In the genomic region with DNA sequence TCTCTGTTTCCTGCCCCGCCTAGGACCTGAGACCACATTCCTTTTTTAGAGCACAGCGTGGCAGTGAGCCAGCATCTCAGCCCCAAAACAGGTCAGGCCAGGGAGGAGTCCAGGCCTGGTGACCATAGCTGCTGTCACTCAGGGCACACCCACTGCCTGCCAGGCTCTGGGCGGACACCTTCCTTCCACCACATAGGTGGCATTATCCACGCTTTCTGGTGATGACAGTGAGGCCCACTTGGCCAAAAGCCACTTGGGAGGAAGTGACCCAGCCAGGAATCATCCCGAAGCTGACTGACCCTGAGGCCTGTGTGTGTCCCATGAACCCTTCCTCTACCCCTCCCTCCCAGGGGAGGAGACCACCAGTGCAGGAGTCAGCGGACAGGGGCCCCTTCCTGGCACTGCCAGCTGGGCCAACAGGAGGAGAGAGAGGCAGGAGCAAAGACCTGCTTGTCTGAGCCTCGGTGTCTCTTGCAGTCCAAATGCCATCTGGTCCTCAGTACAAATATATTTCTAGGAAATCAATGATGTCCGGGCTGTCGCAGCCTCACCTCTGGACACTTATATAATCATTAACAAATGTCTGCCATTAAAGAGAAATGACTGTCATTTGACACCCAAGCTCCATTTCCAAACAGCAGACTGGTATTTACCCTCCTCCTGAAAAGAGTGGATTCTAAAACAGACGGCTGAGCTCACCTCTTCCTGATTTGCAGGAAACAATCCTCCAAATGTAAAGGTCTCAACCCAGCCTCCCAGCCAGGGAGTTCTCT, we compare ENCODE assay signal across 10 cellular contexts.
DNase-seq lines count a peak whose midpoint lies in the region; ATAC-seq and TF ChIP-seq lines count a peak whose summit lies in the region.
"Had no signal": no experiment of that assay in that cellular context is flagged by ENCODE, and none has a peak within 500 bp of the region (broad histone marks: within the 10 kb centered on the region; RNA-seq: fewer than 3 reads in every experiment).

No MANE protein-coding gene starts in this region.

- no peaks in the 10 kb centered on the region for H3K9me3 Mint-ChIP-seq in MCF 10A (ENCODE audit: unreplicated experiment)
- H3K9me3 Mint-ChIP-seq: T-helper 1 cell treated with Interleukin-12 subunit alpha and Interleukin-12 subunit beta and Interleukin-4 antibody, amounts not matched to agents 30 μg/mL and 1 μg/mL, for 36 hours had no signal

- ATAC-seq in HG03159 (IDR thresholded peaks at IDR 0.05; ENCODE audit: unreplicated experiment) (no peak), HG02870 (IDR thresholded peaks at IDR 0.05; ENCODE audit: unreplicated experiment) (no peak)

- H3K4me3 ChIP-seq in LNCaP clone FGC (ENCODE audit: low read depth, low read length), result no peak overlapping the region

- no peaks in the 10 kb centered on the region for H3K4me1 Mint-ChIP-seq in MCF 10A (ENCODE audit: insufficient read depth, unreplicated experiment)

- CTCF ChIA-PET in MCF 10A (lab: Yijun Ruan, JAX), result interaction anchor here (0.7 kb wide), 1 partner anchor 252 kb away, joined by 4 read pairs; no protein-coding TSS in a partner anchor

- POLR2A ChIA-PET in MCF 10A (lab: Yijun Ruan, JAX), result interaction anchor here (0.6 to 0.8 kb wide), 3 partner anchors 11 to 52 kb away, joined by 3 to 4 read pairs (median 3); no protein-coding TSS in a partner anchor

- BruUV-seq in MCF 10A (replicated peaks; lab: Mats Ljungman, UMichigan), result no TSS peak

- H3K27ac Mint-ChIP-seq in MCF 10A (ENCODE audit: low read depth, unreplicated experiment), result no peak overlapping the region
- H3K27ac Mint-ChIP-seq: T-helper 1 cell treated with Interleukin-12 subunit alpha and Interleukin-12 subunit beta and Interleukin-4 antibody, amounts not matched to agents 30 μg/mL and 1 μg/mL, for 36 hours had no signal

- no peak for TF ChIP-seq CTCF in LNCaP clone FGC (IDR thresholded peaks at IDR 0.05; ENCODE audit: control insufficient read depth, extremely low read depth, insufficient read depth)
- no peak for TF ChIP-seq CTCF in MCF 10A (IDR thresholded peaks at IDR 0.05; ENCODE audit: unreplicated experiment)

- DNase-seq in A172 (ENCODE audit: low spot score), result peak; percentile 53
- DNase-seq in LNCaP clone FGC (ENCODE audit: low read depth), result peak; percentile 50
- peak; percentile 53 for DNase-seq in MCF 10A (ENCODE audit: unreplicated experiment)
- peak; percentile 70 for DNase-seq in islet precursor cell
- DNase-seq in NCI-H2196 (lab: John Stamatoyannopoulos, UW; ENCODE audit: unreplicated experiment), result no peak
- DNase-seq in SHP77 (lab: John Stamatoyannopoulos, UW), result no peak
- DNase-seq: stimulated activated naive CD4-positive, alpha-beta T cell had no signal

- no peaks in the 10 kb centered on the region for H3K27me3 Mint-ChIP-seq in MCF 10A (ENCODE audit: insufficient read depth, unreplicated experiment)

- no peak overlapping the region for H3K4me3 Mint-ChIP-seq in MCF 10A (ENCODE audit: unreplicated experiment)
- H3K4me3 Mint-ChIP-seq: T-helper 1 cell treated with Interleukin-12 subunit alpha and Interleukin-12 subunit beta and Interleukin-4 antibody, amounts not matched to agents 30 μg/mL and 1 μg/mL, for 36 hours had no signal

- intact Hi-C loops in MCF 10A (cut with micrococcal nuclease), result no loop called here

- no peaks in the 10 kb centered on the region for H3K36me3 Mint-ChIP-seq in MCF 10A (ENCODE audit: insufficient read depth, unreplicated experiment)

Comparison
In these comparisons a context has a peak if more than half of its experiments do, and no peak if none do; other contexts are left out.
1. DNase-seq: peak in A172 (single experiment), LNCaP clone FGC (single experiment), MCF 10A (single experiment) and islet precursor cell (single experiment); none in NCI-H2196 (single experiment) and SHP77 (0 of 2).